ENCODE assay signal across 8 cellular contexts in the genomic region with DNA sequence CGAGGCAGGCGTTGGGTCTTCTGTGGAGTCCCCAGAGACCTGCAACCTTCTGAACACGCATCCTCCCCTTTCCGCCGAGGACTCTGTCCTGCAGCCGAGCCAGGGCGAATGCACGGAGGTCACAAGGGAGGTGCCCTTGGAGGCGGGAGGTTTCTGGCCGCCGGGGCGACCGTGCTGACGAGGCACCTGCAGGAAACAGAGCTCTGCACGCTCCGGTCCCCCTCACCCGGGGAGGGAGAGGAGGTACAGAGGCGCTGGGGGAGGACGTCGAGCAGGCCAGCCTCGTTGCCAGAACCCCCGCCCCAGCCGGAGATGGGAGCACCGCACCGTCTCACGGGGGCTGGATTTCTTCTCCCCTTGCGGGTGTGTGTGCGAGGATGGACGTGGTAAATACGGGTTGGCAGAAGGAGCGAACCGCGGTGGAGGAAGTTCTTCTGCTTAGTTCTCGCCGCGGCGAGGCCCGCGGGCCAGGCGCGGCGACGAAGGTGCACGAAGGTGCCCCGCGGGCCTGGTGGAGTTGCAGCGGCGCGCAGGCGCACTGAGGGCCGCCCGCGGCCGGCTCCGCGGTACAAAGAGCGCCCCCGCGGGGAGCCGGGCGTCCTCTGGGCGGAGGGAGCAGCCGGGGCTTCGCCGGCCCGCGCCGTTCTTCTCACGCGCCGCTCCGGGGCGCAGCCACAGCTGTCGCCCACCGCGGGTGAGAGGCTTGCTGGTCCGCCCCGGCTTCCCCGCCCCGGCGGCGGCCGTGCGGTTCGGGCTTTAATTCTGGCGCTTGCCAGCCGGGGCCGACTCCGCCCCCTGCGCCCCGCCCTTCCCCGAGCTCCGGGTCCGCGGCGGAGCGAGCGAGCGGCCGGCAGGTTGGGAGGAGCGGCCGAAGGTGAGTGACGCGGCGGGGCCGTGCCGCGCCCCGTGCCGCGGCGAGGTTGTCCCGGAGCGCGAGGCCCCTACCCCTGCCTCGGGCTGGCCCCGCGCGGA. TPM values are rescaled to one million over a fixed set of nuclear protein-coding genes. Genes with fewer than 3 reads are reported as not detected.
DNase-seq lines count a peak whose midpoint lies in the region; ATAC-seq and TF ChIP-seq lines count a peak whose summit lies in the region.

KANK1 (plus strand) TSS at position 815 of the 972 bp plus-strand sequence.

- no peaks in the 10 kb centered on the region for H3K9me3 ChIP-seq in T-helper 17 cell (ENCODE audit: control insufficient read depth, low read length, poor library complexity, severe bottlenecking)
- no peaks in the 10 kb centered on the region for H3K9me3 ChIP-seq in psoas muscle

- 0 to 2% (median 1%) methylated on average over 68 to 119 of the region's 119 CpGs for WGBS in psoas muscle, 3 donors
- under 1% methylated on average over 119 of the region's 119 CpGs for WGBS in urinary bladder

- ATAC-seq in T-helper 17 cell: peak; percentile 86
- ATAC-seq in left ventricle myocardium superior: peak; percentile 87
- peak; percentile 87 to 93 (median 92) for ATAC-seq in psoas muscle

- intact Hi-C loops in left ventricle myocardium superior (cut with micrococcal nuclease) (loop anchor here (10.0 kb wide), 1 partner anchor 91 kb away; no protein-coding TSS in a partner anchor), psoas muscle (cut with DNase I) (loop anchor here (2.0 to 5.0 kb wide), 2 partner anchors 33 kb away; no protein-coding TSS in a partner anchor)

- H3K36me3 Mint-ChIP-seq in T-helper 17 cell (ENCODE audit: low read depth): peaks cover 5% of the 10 kb centered on the region

- peaks cover 17% of the 10 kb centered on the region for H3K4me1 Mint-ChIP-seq in T-helper 17 cell

- H3K27ac ChIP-seq in angular gyrus (ENCODE audit: low read depth, low read length): peak within 1 kb of the TSS; percentile 46
- peak within 1 kb of the TSS; percentile 79 for H3K27ac ChIP-seq in psoas muscle
- peak within 1 kb of the TSS; percentile 88 for H3K27ac ChIP-seq in urinary bladder (ENCODE audit: low read depth)

- H3K27me3 ChIP-seq in psoas muscle (ENCODE audit: insufficient read depth in 3 of 3, low read length in 2 of 3): no peaks in the 10 kb centered on the region

- H3K27ac Mint-ChIP-seq in T-helper 17 cell: peak within 1 kb of the TSS; percentile 68

- H3K36me3 ChIP-seq in psoas muscle (ENCODE audit: insufficient read depth in 1 of 2, low read depth in 1 of 2) (no peaks in the 10 kb centered on the region), urinary bladder (ENCODE audit: insufficient read depth) (no peaks in the 10 kb centered on the region)

- peaks cover 7% of the 10 kb centered on the region for H3K27me3 Mint-ChIP-seq in T-helper 17 cell

- H3K4me3 Mint-ChIP-seq in T-helper 17 cell: peak within 1 kb of the TSS; percentile 88

- peak within 1 kb of the TSS; percentile 38 for H3K4me3 ChIP-seq in LNCaP clone FGC (ENCODE audit: low read depth, low read length)
- H3K4me3 ChIP-seq in psoas muscle: peak within 1 kb of the TSS; percentile 86
- H3K4me3 ChIP-seq in urinary bladder (ENCODE audit: low read depth, low read length): peak within 1 kb of the TSS; percentile 88

- DNase-seq in GDM1 (lab: John Stamatoyannopoulos, UW) (peak; percentile 21), GOT3 (lab: John Stamatoyannopoulos, UW) (peak; percentile 5), LNCaP clone FGC (ENCODE audit: low read depth) (no peak), T-helper 17 cell (peak; percentile 64 to 70 (median 68)), left ventricle myocardium superior (peak; percentile 91), psoas muscle (peak; percentile 78 to 88)

- TF ChIP-seq CTCF in LNCaP clone FGC (IDR thresholded peaks at IDR 0.05; ENCODE audit: control insufficient read depth, extremely low read depth, insufficient read depth) (peak; percentile 45), psoas muscle (IDR thresholded peaks at IDR 0.05) (peak; percentile 40)

- H3K4me1 ChIP-seq in psoas muscle (no peaks in the 10 kb centered on the region), urinary bladder (ENCODE audit: insufficient read depth) (no peaks in the 10 kb centered on the region)

RNA-seq across cellular contexts. Expression of gene KANK1, which starts in this region (rescaled TPM):
- total RNA-seq in T-helper 17 cell: 10 to 100 TPM in 1 of 2 donors, 1 to 10 TPM in 1; 8.5 to 12.0 TPM
- total RNA-seq in left ventricle myocardium superior: 159 TPM
- 100 to 1,000 TPM in 1 of 4 donors, 10 to 100 TPM in 3; 29.2 to 114 (median 60.0) TPM for total RNA-seq in psoas muscle
- 10 to 100 TPM; 28.4 to 75.1 (median 32.8) TPM for polyA plus RNA-seq in psoas muscle
- 78.4 TPM for total RNA-seq in urinary bladder
- 85.5 TPM for polyA plus RNA-seq in urinary bladder

Comparison
In these comparisons a context has a peak if more than half of its experiments do, and no peak if none do; other contexts are left out.
1. H3K4me3 ChIP-seq: peak in every context shown above with its lines; median percentile 88 in urinary bladder; 86 in psoas muscle; 38 in LNCaP clone FGC.